Comparison of ENCODE assay signal across 1 cellular context in the genomic region with DNA sequence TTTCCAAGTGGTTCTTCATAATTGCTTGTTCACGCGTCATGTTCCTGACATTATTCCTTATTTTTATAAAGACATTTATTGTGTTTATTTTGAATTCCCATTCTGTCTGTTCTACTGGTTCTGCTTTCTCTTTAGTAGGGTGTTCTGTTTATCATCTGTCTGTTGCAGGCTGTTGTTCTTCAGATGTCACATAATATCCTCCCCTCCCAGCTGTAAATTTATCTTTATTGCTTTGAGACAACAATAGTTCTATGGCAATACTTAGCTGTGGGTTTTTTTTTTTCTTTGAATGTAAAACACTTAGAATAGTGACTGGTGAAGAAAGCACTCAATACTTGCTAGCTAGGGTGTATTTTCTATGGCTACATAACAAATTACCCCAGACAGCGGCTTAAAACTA.
TF ChIP-seq lines count a peak whose summit lies in the region.

No MANE protein-coding gene starts in this region.

TF ChIP-seq in HEK293, 187 proteins besides CTCF, POLR2A, EP300 and RAD21 (continued from another document):
- peak; percentile 34; the same call in 1 of the 2 replicates for TF ChIP-seq IKZF3 (tag by site-specific recombination; IDR thresholded peaks at IDR 0.05)
- peak; percentile 65 for TF ChIP-seq SCRT1 (tag by site-specific recombination; IDR thresholded peaks at IDR 0.05; ENCODE audit: borderline replicate concordance)
- peak; percentile 81 for TF ChIP-seq ZNF843 (tag by site-specific recombination; IDR thresholded peaks at IDR 0.05)
- peak; percentile 79 for TF ChIP-seq KLF1 (tag by site-specific recombination; IDR thresholded peaks at IDR 0.05)
- TF ChIP-seq ZNF341 (tag by site-specific recombination; IDR thresholded peaks at IDR 0.05; ENCODE audit: low read depth) = peak; percentile 70
- TF ChIP-seq OSR2 (tag by site-specific recombination; IDR thresholded peaks at IDR 0.05) = peak; percentile 61; the same call in 1 of the 2 replicates
- peak; percentile 42 for TF ChIP-seq ZXDB (tag by site-specific recombination; IDR thresholded peaks at IDR 0.05)
- TF ChIP-seq, protein P1, sequence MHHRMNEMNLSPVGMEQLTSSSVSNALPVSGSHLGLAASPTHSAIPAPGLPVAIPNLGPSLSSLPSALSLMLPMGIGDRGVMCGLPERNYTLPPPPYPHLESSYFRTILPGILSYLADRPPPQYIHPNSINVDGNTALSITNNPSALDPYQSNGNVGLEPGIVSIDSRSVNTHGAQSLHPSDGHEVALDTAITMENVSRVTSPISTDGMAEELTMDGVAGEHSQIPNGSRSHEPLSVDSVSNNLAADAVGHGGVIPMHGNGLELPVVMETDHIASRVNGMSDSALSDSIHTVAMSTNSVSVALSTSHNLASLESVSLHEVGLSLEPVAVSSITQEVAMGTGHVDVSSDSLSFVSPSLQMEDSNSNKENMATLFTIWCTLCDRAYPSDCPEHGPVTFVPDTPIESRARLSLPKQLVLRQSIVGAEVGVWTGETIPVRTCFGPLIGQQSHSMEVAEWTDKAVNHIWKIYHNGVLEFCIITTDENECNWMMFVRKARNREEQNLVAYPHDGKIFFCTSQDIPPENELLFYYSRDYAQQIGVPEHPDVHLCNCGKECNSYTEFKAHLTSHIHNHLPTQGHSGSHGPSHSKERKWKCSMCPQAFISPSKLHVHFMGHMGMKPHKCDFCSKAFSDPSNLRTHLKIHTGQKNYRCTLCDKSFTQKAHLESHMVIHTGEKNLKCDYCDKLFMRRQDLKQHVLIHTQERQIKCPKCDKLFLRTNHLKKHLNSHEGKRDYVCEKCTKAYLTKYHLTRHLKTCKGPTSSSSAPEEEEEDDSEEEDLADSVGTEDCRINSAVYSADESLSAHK (tag by site-specific recombination; IDR thresholded peaks at IDR 0.05) = peak; percentile 73
- no peak for TF ChIP-seq ZNF146 (tag by site-specific recombination; IDR thresholded peaks at IDR 0.05)
- TF ChIP-seq KLF9 (tag by site-specific recombination; IDR thresholded peaks at IDR 0.05; ENCODE audit: low read depth) = no peak
- TF ChIP-seq, protein P2, sequence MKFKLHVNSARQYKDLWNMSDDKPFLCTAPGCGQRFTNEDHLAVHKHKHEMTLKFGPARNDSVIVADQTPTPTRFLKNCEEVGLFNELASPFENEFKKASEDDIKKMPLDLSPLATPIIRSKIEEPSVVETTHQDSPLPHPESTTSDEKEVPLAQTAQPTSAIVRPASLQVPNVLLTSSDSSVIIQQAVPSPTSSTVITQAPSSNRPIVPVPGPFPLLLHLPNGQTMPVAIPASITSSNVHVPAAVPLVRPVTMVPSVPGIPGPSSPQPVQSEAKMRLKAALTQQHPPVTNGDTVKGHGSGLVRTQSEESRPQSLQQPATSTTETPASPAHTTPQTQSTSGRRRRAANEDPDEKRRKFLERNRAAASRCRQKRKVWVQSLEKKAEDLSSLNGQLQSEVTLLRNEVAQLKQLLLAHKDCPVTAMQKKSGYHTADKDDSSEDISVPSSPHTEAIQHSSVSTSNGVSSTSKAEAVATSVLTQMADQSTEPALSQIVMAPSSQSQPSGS (tag by site-specific recombination; IDR thresholded peaks at IDR 0.05; ENCODE audit: low read depth) = 0 out of 2 replicates have a peak, but pooled peaks have one; percentile 5
- TF ChIP-seq KLF8 (tag by site-specific recombination; IDR thresholded peaks at IDR 0.05) = 0 out of 2 replicates have a peak, but pooled peaks have one; percentile 26
